ENCODE assay signal across 8 cellular contexts in genomic region chr4:102344955-102345794, GRCh38. TPM values are rescaled to one million over a fixed set of nuclear protein-coding genes. Genes with fewer than 3 reads are reported as not detected.
DNase-seq lines count a peak whose midpoint lies in the region; ATAC-seq lines count a peak whose summit lies in the region.

TSS of gene SLC39A8 (minus strand) at chr4:102345482. CDS start at chr4:102344662, 820 bp downstream.

- peak within 1 kb of the TSS; percentile 80 for H3K27ac ChIP-seq in mesendoderm (ENCODE audit: low read depth, low read length)

- no peaks in the 10 kb centered on the region for H3K36me3 ChIP-seq in mesendoderm (ENCODE audit: control insufficient read depth, insufficient read depth, low read length)

- no peak within 1 kb of the TSS for H2BK120ac ChIP-seq in mesendoderm (ENCODE audit: low read depth, low read length)

- no CpG with 5 or more reads among the region's 54 CpGs for WGBS in mesendoderm (ENCODE audit: extremely low coverage, insufficient coverage, low lambda C conversion rate)

- H3K4me2 ChIP-seq in mesendoderm (ENCODE audit: low read length): peak within 1 kb of the TSS; percentile 58

- no peak within 1 kb of the TSS for H2BK15ac ChIP-seq in mesendoderm (replicated peaks; ENCODE audit: low read depth)

- H3K79me2 ChIP-seq in mesendoderm (ENCODE audit: control insufficient read depth, insufficient read depth, low read length): peaks cover 9% of the 10 kb centered on the region

- no peak within 1 kb of the TSS for H2AK5ac ChIP-seq in mesendoderm (ENCODE audit: low read length)

- peak within 1 kb of the TSS; percentile 74 for H3K9ac ChIP-seq in mesendoderm (ENCODE audit: low read length)

- H3K56ac ChIP-seq in mesendoderm (ENCODE audit: low read length): peak within 1 kb of the TSS; percentile 89

- no peak within 1 kb of the TSS for H4K8ac ChIP-seq in mesendoderm (ENCODE audit: low read depth, low read length)

- no peak within 1 kb of the TSS for H4K5ac ChIP-seq in mesendoderm (ENCODE audit: low read length)

- ATAC-seq in GM19463 (IDR thresholded peaks at IDR 0.05; ENCODE audit: unreplicated experiment): peak; percentile 77

- H3K79me1 ChIP-seq in mesendoderm (ENCODE audit: low read length): no peaks in the 10 kb centered on the region

- peak; percentile 91 for DNase-seq in COLO668 (lab: John Stamatoyannopoulos, UW; ENCODE audit: unreplicated experiment)
- peak; percentile 92 for DNase-seq in HK-2 (ENCODE audit: unreplicated experiment)
- peak; percentile 82 to 94 for DNase-seq in NOMO-1 (lab: John Stamatoyannopoulos, UW; ENCODE audit: unreplicated experiment in 2 of 2)
- DNase-seq in effector CD8-positive, alpha-beta T cell (lab: John Stamatoyannopoulos, UW): peak; percentile 73
- peak; percentile 98 for DNase-seq in mesendoderm
- DNase-seq in stimulated activated CD8-positive, alpha-beta memory T cell treated with anti-CD3 and anti-CD28 coated beads, Interleukin-12 subunit alpha, Interleukin-12 subunit beta, amount 100 ng/mL, for 4 hours (ENCODE audit: low read depth): peak; percentile 74

- no peaks in the 10 kb centered on the region for H3K27me3 ChIP-seq in mesendoderm (ENCODE audit: insufficient read depth, low read length, poor library complexity)

- peak within 1 kb of the TSS; percentile 48 for H3K4me3 ChIP-seq in mesendoderm (ENCODE audit: low read length)

- H3K4me1 ChIP-seq in mesendoderm (ENCODE audit: control insufficient read depth, low read depth, low read length): peaks cover 7% of the 10 kb centered on the region

- peak within 1 kb of the TSS; percentile 48 for H3K23ac ChIP-seq in mesendoderm (ENCODE audit: low read length)

- CTCF ChIA-PET in activated CD8-positive, alpha-beta memory T cell treated with anti-CD3 and anti-CD28 coated beads for 36 hours (lab: Charles Lee): interaction anchor here (0.7 to 1.9 kb wide), 4 partner anchors 30 to 85 kb away, joined by 3 to 13 read pairs (median 3); no protein-coding TSS in a partner anchor

- H3K4ac ChIP-seq in mesendoderm (ENCODE audit: low read depth, low read length): peak within 1 kb of the TSS; percentile 82

- H3K18ac ChIP-seq in mesendoderm (ENCODE audit: low read length): peak within 1 kb of the TSS; percentile 60

- POLR2A ChIA-PET in activated CD8-positive, alpha-beta memory T cell treated with anti-CD3 and anti-CD28 coated beads for 36 hours (lab: Charles Lee): interaction anchor here (0.6 to 1.0 kb wide), 7 partner anchors 37 to 674 kb away, joined by 3 to 4 read pairs (median 3); partner anchors contain the start of genes CISD2 and MANBA

- H2BK5ac ChIP-seq in mesendoderm (ENCODE audit: low read length): peak within 1 kb of the TSS; percentile 69

RNA-seq across cellular contexts. Expression of gene SLC39A8, which starts in this region (rescaled TPM):
- 10 to 100 TPM; 84.1 to 87.8 TPM for total RNA-seq in activated CD8-positive, alpha-beta memory T cell treated with anti-CD3 and anti-CD28 coated beads for 36 hours
- 99.2 TPM for polyA plus RNA-seq in mesendoderm (2013, experiment 1 of 2)
- 97.9 TPM for polyA plus RNA-seq in mesendoderm (2013, experiment 2 of 2)

Comparison
In these comparisons a context has a peak if more than half of its experiments do, and no peak if none do; other contexts are left out.
1. Peak in every context shown above with its lines: DNase-seq, ATAC-seq, H3K4me3 ChIP-seq and H3K27ac ChIP-seq.